Comparison of ENCODE assay signal across 14 cellular contexts in the genomic region with DNA sequence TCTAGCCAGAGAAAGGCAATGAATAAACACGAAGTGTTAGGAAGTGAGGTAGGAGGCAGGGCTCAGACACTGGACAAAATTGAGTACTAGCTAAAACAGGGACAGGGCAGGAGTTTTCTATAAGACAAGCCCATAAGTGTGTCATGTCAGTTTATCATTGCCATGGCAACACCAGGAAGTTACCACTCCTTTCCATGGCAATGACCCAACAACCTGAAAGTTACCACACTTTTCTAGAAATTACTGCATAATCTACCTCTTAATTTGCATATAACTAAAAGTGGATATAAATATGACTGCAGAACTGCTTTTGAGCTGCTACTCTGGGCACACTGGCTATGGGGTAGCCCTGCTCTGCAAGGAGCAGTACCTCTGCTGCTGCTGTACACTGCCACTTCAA.
DNase-seq lines count a peak whose midpoint lies in the region; ATAC-seq and TF ChIP-seq lines count a peak whose summit lies in the region.
"Had no signal": no experiment of that assay in that cellular context is flagged by ENCODE, and none has a peak within 500 bp of the region (broad histone marks: within the 10 kb centered on the region; RNA-seq: fewer than 3 reads in every experiment).

No MANE protein-coding gene starts in this region.

- no peaks in the 10 kb centered on the region for H3K27me3 ChIP-seq in MG63
- H3K27me3 ChIP-seq: foreskin keratinocyte, spleen, stomach had no signal

- no peaks in the 10 kb centered on the region for H3K36me3 Mint-ChIP-seq in activated T-cell treated with anti-CD3 and anti-CD28 coated beads, Interleukin-2, amount 50 U/mL, for 4 hours (ENCODE audit: insufficient read depth)
- H3K36me3 Mint-ChIP-seq in stimulated activated memory B cell treated with anti-CD40 and anti-IgM and Interleukin-4, amounts not matched to agents 10 μg/mL and 1 μg/mL and 100 μg/mL, for 72 hours = no peaks in the 10 kb centered on the region

- no peak for TF ChIP-seq CTCF in GM13977 (IDR thresholded peaks at IDR 0.05; ENCODE audit: extremely low read depth, insufficient read depth, missing control alignments)

- H3K27ac Mint-ChIP-seq in stimulated activated memory B cell treated with anti-CD40 and anti-IgM and Interleukin-4, amounts not matched to agents 10 μg/mL and 1 μg/mL and 100 μg/mL, for 72 hours = no peak overlapping the region

- no peaks in the 10 kb centered on the region for H3K27me3 Mint-ChIP-seq in activated T-cell treated with anti-CD3 and anti-CD28 coated beads, Interleukin-2, amount 50 U/mL, for 4 hours (ENCODE audit: low read depth)
- no peaks in the 10 kb centered on the region for H3K27me3 Mint-ChIP-seq in stimulated activated memory B cell treated with anti-CD40 and anti-IgM and Interleukin-4, amounts not matched to agents 10 μg/mL and 1 μg/mL and 100 μg/mL, for 72 hours
- H3K27me3 Mint-ChIP-seq: central memory CD8-positive, alpha-beta T cell had no signal

- no peaks in the 10 kb centered on the region for H3K36me3 ChIP-seq in MG63
- H3K36me3 ChIP-seq: spleen, stomach had no signal

- in situ Hi-C loops in GM13977 (cut with MboI; ENCODE audit: low pct_unique_long_range_greater_than_20kb, low sequenced_read_pairs, unreplicated experiment) = no loop called here

- no peaks in the 10 kb centered on the region for H3K9me3 ChIP-seq in MG63
- H3K9me3 ChIP-seq: SK-N-SH, spleen, stomach had no signal

- DNase-seq in activated T-cell treated with anti-CD3 and anti-CD28 coated beads, Interleukin-2, amount 50 U/mL, for 4 hours = no peak
- DNase-seq in activated T-cell treated with anti-CD3 and anti-CD28 coated beads for 4 hours (no peak), NCI-H524 (lab: John Stamatoyannopoulos, UW) (no peak), GM13977 (ENCODE audit: low spot score) (no peak), MG63 (no peak)
- DNase-seq: ACHN, foreskin keratinocyte, SK-N-SH, spleen, stomach had no signal

- peaks cover 3% of the 10 kb centered on the region for H3K9me3 Mint-ChIP-seq in activated T-cell treated with anti-CD3 and anti-CD28 coated beads, Interleukin-2, amount 50 U/mL, for 4 hours
- peaks cover 2% of the 10 kb centered on the region for H3K9me3 Mint-ChIP-seq in stimulated activated memory B cell treated with anti-CD40 and anti-IgM and Interleukin-4, amounts not matched to agents 10 μg/mL and 1 μg/mL and 100 μg/mL, for 72 hours

- no peak overlapping the region for H3K4me3 ChIP-seq in MG63
- H3K4me3 ChIP-seq: spleen, stomach had no signal

- no peak overlapping the region for H3K4me3 Mint-ChIP-seq in activated T-cell treated with anti-CD3 and anti-CD28 coated beads, Interleukin-2, amount 50 U/mL, for 4 hours
- H3K4me3 Mint-ChIP-seq in stimulated activated memory B cell treated with anti-CD40 and anti-IgM and Interleukin-4, amounts not matched to agents 10 μg/mL and 1 μg/mL and 100 μg/mL, for 72 hours = no peak overlapping the region
- H3K4me3 Mint-ChIP-seq: central memory CD8-positive, alpha-beta T cell had no signal

- peak; percentile 30 to 38 for ATAC-seq in activated T-cell treated with anti-CD3 and anti-CD28 coated beads, Interleukin-2, amount 50 U/mL, for 4 hours
- peak; percentile 92 for ATAC-seq in HG02759 (IDR thresholded peaks at IDR 0.05; ENCODE audit: unreplicated experiment)
- ATAC-seq in HG03520 (IDR thresholded peaks at IDR 0.05; ENCODE audit: unreplicated experiment) = peak; percentile 85
- peak; percentile 39 for ATAC-seq in stimulated activated memory B cell treated with anti-CD40 and anti-IgM and Interleukin-4, amounts not matched to agents 10 μg/mL and 1 μg/mL and 100 μg/mL, for 72 hours
- ATAC-seq: foreskin keratinocyte had no signal

- H3K4me1 Mint-ChIP-seq in activated T-cell treated with anti-CD3 and anti-CD28 coated beads, Interleukin-2, amount 50 U/mL, for 4 hours (ENCODE audit: low read depth) = no peaks in the 10 kb centered on the region
- H3K4me1 Mint-ChIP-seq in stimulated activated memory B cell treated with anti-CD40 and anti-IgM and Interleukin-4, amounts not matched to agents 10 μg/mL and 1 μg/mL and 100 μg/mL, for 72 hours = no peaks in the 10 kb centered on the region
- H3K4me1 Mint-ChIP-seq: central memory CD8-positive, alpha-beta T cell had no signal

Comparison
In these comparisons a context has a peak if more than half of its experiments do, and no peak if none do; other contexts are left out.
1. ATAC-seq: peak in every context shown above with its lines; median percentile 92 in HG02759; 85 in HG03520; 39 in stimulated activated memory B cell treated with anti-CD40 and anti-IgM and Interleukin-4, amounts not matched to agents 10 μg/mL and 1 μg/mL and 100 μg/mL, for 72 hours; 34 in activated T-cell treated with anti-CD3 and anti-CD28 coated beads, Interleukin-2, amount 50 U/mL, for 4 hours.